8 cellular contexts compared by ENCODE assay signal in the genomic region with DNA sequence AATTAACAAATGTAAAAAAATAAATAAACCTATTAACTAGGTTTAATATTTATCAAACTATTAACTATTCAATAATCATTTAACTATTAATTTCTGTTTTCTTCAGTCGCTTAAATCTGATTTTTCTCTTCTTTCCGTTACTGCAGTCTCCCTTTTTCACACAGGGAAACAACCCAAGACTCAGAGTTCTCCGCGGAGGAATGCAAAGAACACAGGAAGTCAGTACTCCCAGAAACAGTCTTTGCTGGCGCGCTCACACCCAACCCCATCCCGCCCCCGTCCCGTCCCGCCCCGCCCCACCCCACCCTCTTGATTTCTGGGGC. TPM values are rescaled to one million over a fixed set of nuclear protein-coding genes. Genes with fewer than 3 reads are reported as not detected.
DNase-seq lines count a peak whose midpoint lies in the region; ATAC-seq, FAIRE-seq and TF ChIP-seq lines count a peak whose summit lies in the region.

No MANE protein-coding gene starts in this region.

- H3K4me3 ChIP-seq in ascending aorta (peak overlapping the region; percentile 88 to 97), right lobe of liver (peak overlapping the region; percentile 84 to 94 (median 84)), tibial artery (peak overlapping the region; percentile 72 to 96)

- H3K9me3 ChIP-seq in ascending aorta (no peaks in the 10 kb centered on the region), right lobe of liver (no peaks in the 10 kb centered on the region), tibial artery (no peaks in the 10 kb centered on the region)

- peaks cover 37% of the 10 kb centered on the region for H3K4me1 Mint-ChIP-seq in activated T-cell treated with anti-CD3 and anti-CD28 coated beads, Interleukin-2, amount 50 U/mL, for 24 hours (ENCODE audit: low read depth)

- H3K36me3 Mint-ChIP-seq in activated T-cell treated with anti-CD3 and anti-CD28 coated beads, Interleukin-2, amount 50 U/mL, for 24 hours (ENCODE audit: low read depth), result peaks cover 44% of the 10 kb centered on the region

- no peaks in the 10 kb centered on the region for H3K27me3 Mint-ChIP-seq in activated T-cell treated with anti-CD3 and anti-CD28 coated beads, Interleukin-2, amount 50 U/mL, for 24 hours

- peak overlapping the region; percentile 96 for H3K4me3 Mint-ChIP-seq in activated T-cell treated with anti-CD3 and anti-CD28 coated beads, Interleukin-2, amount 50 U/mL, for 24 hours

- H3K36me3 ChIP-seq in ascending aorta, result peaks cover 24 to 30% of the 10 kb centered on the region in 2 donors
- peaks cover under 1 to 27% (median 13%) of the 10 kb centered on the region in 4 donors for H3K36me3 ChIP-seq in right lobe of liver
- H3K36me3 ChIP-seq in tibial artery, result peaks cover 16 to 30% (median 24%) of the 10 kb centered on the region in 3 donors

- H3K27me3 ChIP-seq in ascending aorta (no peaks in the 10 kb centered on the region), right lobe of liver (no peaks in the 10 kb centered on the region), tibial artery (no peaks in the 10 kb centered on the region)

- peak overlapping the region; percentile 87 for H3K27ac Mint-ChIP-seq in activated T-cell treated with anti-CD3 and anti-CD28 coated beads, Interleukin-2, amount 50 U/mL, for 24 hours

- TF ChIP-seq POLR2A in right lobe of liver (IDR thresholded peaks at IDR 0.05), result no peak

- intact Hi-C loops in ascending aorta (cut with DNase I) (loop anchor here (1.0 to 10.0 kb wide), 7 partner anchors 36 to 657 kb away; partner anchors contain the start of genes CCNB1IP1, HNRNPC, NDRG2 and SUPT16H), right lobe of liver (cut with DNase I) (no loop called here), tibial artery (cut with DNase I; ENCODE audit: low total_unique reads) (no loop called here)

- DNase-seq in activated T-cell treated with anti-CD3 and anti-CD28 coated beads, Interleukin-2, amount 50 U/mL, for 24 hours, result no peak
- no peak for DNase-seq in activated T-cell treated with anti-CD3 and anti-CD28 coated beads, Interleukin-2, amount 50 U/mL, for 48 hours
- DNase-seq in ascending aorta (ENCODE audit: low spot score in 2 of 2) (no peak), right lobe of liver (no peak), tibial artery (no peak), SHP77 (lab: John Stamatoyannopoulos, UW) (no peak), activated gamma-delta T cell (lab: John Stamatoyannopoulos, UW) (no peak), GM19239 (ENCODE audit: insufficient read length, low spot score) (no peak)

- no peak for ATAC-seq in right lobe of liver

- TF ChIP-seq CTCF in ascending aorta (IDR thresholded peaks at IDR 0.05) (no peak), right lobe of liver (IDR thresholded peaks at IDR 0.05) (no peak), tibial artery (IDR thresholded peaks at IDR 0.05) (no peak)

- peak overlapping the region; percentile 88 to 94 for H3K27ac ChIP-seq in ascending aorta
- H3K27ac ChIP-seq in right lobe of liver, result peak overlapping the region; percentile 27 to 58 (median 44)
- H3K27ac ChIP-seq in tibial artery, result peak overlapping the region; percentile 84 to 89

- no peaks in the 10 kb centered on the region for H3K9me3 Mint-ChIP-seq in activated T-cell treated with anti-CD3 and anti-CD28 coated beads, Interleukin-2, amount 50 U/mL, for 24 hours

- 3% methylated on average over 6 of the region's 11 CpGs for WGBS in right lobe of liver (ENCODE audit: insufficient coverage, low coverage, low lambda C conversion rate, missing lambda C conversion rate)

- no peak for FAIRE-seq in GM19239 (lab: Jason Lieb, UNC)

- H3K4me1 ChIP-seq in ascending aorta, result peaks cover 27 to 38% of the 10 kb centered on the region in 2 donors
- peaks cover 0 to 13% (median 3%) of the 10 kb centered on the region in 4 donors for H3K4me1 ChIP-seq in right lobe of liver
- H3K4me1 ChIP-seq in tibial artery, result peaks cover 0 to 53% (median 45%) of the 10 kb centered on the region in 4 donors

RNA-seq across cellular contexts. Expression of gene METTL17, which starts 0.4 kb away (rescaled TPM):
- total RNA-seq in ascending aorta (38.8 TPM), right lobe of liver (10 to 100 TPM; 27.5 to 70.7 (median 34.6) TPM)

RNA-seq across cellular contexts. Expression of gene SLC39A2, which starts 9.7 kb away (rescaled TPM):
- total RNA-seq in ascending aorta (not detected), right lobe of liver (not detected)

RNA-seq across cellular contexts. Expression of gene RNASE2, which starts 34.1 kb away (rescaled TPM):
- total RNA-seq in ascending aorta (not detected), right lobe of liver (1 to 10 TPM in 2 of 6 experiments, under 1 TPM in 3, not detected in 1; 0.29 to 1.7 (median 0.81) TPM)

RNA-seq across cellular contexts. Expression of gene NDRG2, which starts 35.4 kb away (rescaled TPM):
- total RNA-seq in ascending aorta, result 216 TPM
- total RNA-seq in right lobe of liver, result 100 to 1,000 TPM in 5 of 6 experiments, 10 to 100 TPM in 1; 92.2 to 255 (median 192) TPM

RNA-seq across cellular contexts. Expression of gene TPPP2, which starts 40.6 kb away (rescaled TPM):
- total RNA-seq in ascending aorta, result not detected
- total RNA-seq in right lobe of liver, result 1 to 10 TPM in 3 of 6 experiments, under 1 TPM in 3; 0.24 to 3.4 (median 1.6) TPM
